Comparison of ENCODE assay signal across 8 cellular contexts in genomic region chr20:62972270-62973032, GRCh38. TPM values are rescaled to one million over a fixed set of nuclear protein-coding genes. Genes with fewer than 3 reads are reported as not detected.
DNase-seq lines count a peak whose midpoint lies in the region; ATAC-seq and TF ChIP-seq lines count a peak whose summit lies in the region.

No MANE protein-coding gene starts in this region.

- H3K36me3 Mint-ChIP-seq in activated naive CD8-positive, alpha-beta T cell, result no peaks in the 10 kb centered on the region

- no peak overlapping the region for H3K9ac ChIP-seq in SU-DHL-6 (ENCODE audit: low read length)

- H3K4me1 Mint-ChIP-seq in activated naive CD8-positive, alpha-beta T cell (ENCODE audit: low read depth), result peaks cover 17% of the 10 kb centered on the region

- no peaks in the 10 kb centered on the region for H4K20me1 ChIP-seq in SU-DHL-6 (ENCODE audit: low read depth, low read length)

- no peaks in the 10 kb centered on the region for H3F3A ChIP-seq in SU-DHL-6 (ENCODE audit: insufficient read depth)

- ATAC-seq in GM21737 (IDR thresholded peaks at IDR 0.05; ENCODE audit: unreplicated experiment), result peak; percentile 71

- H3K9me3 ChIP-seq in SU-DHL-6 (ENCODE audit: insufficient read depth, low read length), result no peaks in the 10 kb centered on the region
- no peaks in the 10 kb centered on the region for H3K9me3 ChIP-seq in cardiac muscle cell (ENCODE audit: low read depth)
- H3K9me3 ChIP-seq in transverse colon, result no peaks in the 10 kb centered on the region

- peaks cover 14% of the 10 kb centered on the region for H3K27me3 Mint-ChIP-seq in activated naive CD8-positive, alpha-beta T cell

- intact Hi-C loops in transverse colon (cut with DNase I; ENCODE audit: low total_unique reads), result loop anchor here (2.0 kb wide), 1 partner anchor 36 kb away; no protein-coding TSS in a partner anchor

- no peak for TF ChIP-seq EP300 in transverse colon (IDR thresholded peaks at IDR 0.05; ENCODE audit: low read depth)

- no peak overlapping the region for H2AFZ ChIP-seq in SU-DHL-6 (ENCODE audit: low read depth, low read length, severe bottlenecking)

- no peak overlapping the region for H3K27ac Mint-ChIP-seq in activated naive CD8-positive, alpha-beta T cell

- H3K27me3 ChIP-seq in SU-DHL-6 (ENCODE audit: low read length) (no peaks in the 10 kb centered on the region), cardiac muscle cell (peaks cover 51% of the 10 kb centered on the region), transverse colon (peaks cover 71% of the 10 kb centered on the region)

- TF ChIP-seq POLR2A in NB4 (IDR thresholded peaks at IDR 0.05; ENCODE audit: extremely low read depth, insufficient read length), result no peak
- TF ChIP-seq POLR2A in transverse colon (IDR thresholded peaks at IDR 0.05), result no peak

- H3K4me3 Mint-ChIP-seq in activated naive CD8-positive, alpha-beta T cell, result peak overlapping the region; percentile 76

- no peak overlapping the region for H3K4me3 ChIP-seq in NB4 (ENCODE audit: low read depth, low read length)
- no peak overlapping the region for H3K4me3 ChIP-seq in SU-DHL-6 (ENCODE audit: insufficient read depth, low read length, poor library complexity, severe bottlenecking)
- H3K4me3 ChIP-seq in cardiac muscle cell, result no peak overlapping the region
- peak overlapping the region in 2 of 4 donors; percentile 7 to 16 for H3K4me3 ChIP-seq in transverse colon

- H3K4me1 ChIP-seq in cardiac muscle cell (ENCODE audit: low read depth), result no peaks in the 10 kb centered on the region
- peaks cover 6 to 11% (median 7%) of the 10 kb centered on the region in 4 donors for H3K4me1 ChIP-seq in transverse colon

- no peak overlapping the region for H3K4me2 ChIP-seq in SU-DHL-6 (ENCODE audit: low read depth, low read length, poor library complexity, severe bottlenecking)

- H3K36me3 ChIP-seq in SU-DHL-6 (ENCODE audit: low read length) (no peaks in the 10 kb centered on the region), cardiac muscle cell (no peaks in the 10 kb centered on the region), transverse colon (no peaks in the 10 kb centered on the region)

- in situ Hi-C loops in transverse colon (cut with MboI; ENCODE audit: low pct_ligation_motif_present in 1 of 4, low pct_unique_long_range_greater_than_20kb in 1 of 4, low sequenced_read_pairs in 3 of 4), result no loop called here

- H3K9me2 ChIP-seq in SU-DHL-6 (replicated peaks; ENCODE audit: insufficient read depth, low read length), result no peaks in the 10 kb centered on the region

- WGBS in transverse colon (ENCODE audit: low coverage in 1 of 2), 2 donors, result 3% methylated on average over 43 of the region's 45 CpGs; no CpG with 5 or more reads in 1 of the 2 donors

- DNase-seq in D341Med (ENCODE audit: low spot score) (peak; percentile 95), NB4 (ENCODE audit: low read depth) (peak; percentile 92), cardiac muscle cell (ENCODE audit: low read depth in 1 of 2, low spot score in 1 of 2) (peak; percentile 86 to 91), pons (ENCODE audit: low spot score) (peak; percentile 55), transverse colon (peak; percentile 89)

- no peak overlapping the region for H3K27ac ChIP-seq in SU-DHL-6 (ENCODE audit: low read depth, low read length)
- H3K27ac ChIP-seq in cardiac muscle cell, result no peak overlapping the region
- no peak overlapping the region for H3K27ac ChIP-seq in transverse colon

- TF ChIP-seq CTCF in NB4 (IDR thresholded peaks at IDR 0.05; ENCODE audit: low read depth, low read length) (peak; percentile 80), SU-DHL-6 (IDR thresholded peaks at IDR 0.05; ENCODE audit: insufficient read depth, low read length, poor library complexity, severe bottlenecking) (peak; percentile 87), cardiac muscle cell (IDR thresholded peaks at IDR 0.05; ENCODE audit: low read depth, low read length) (peak; percentile 77), transverse colon (IDR thresholded peaks at IDR 0.05) (peak; percentile 83 to 93 (median 89))

- H3K79me2 ChIP-seq in SU-DHL-6 (ENCODE audit: insufficient read depth, low read length), result no peaks in the 10 kb centered on the region

- H3K9me3 Mint-ChIP-seq in activated naive CD8-positive, alpha-beta T cell (ENCODE audit: low read depth), result no peaks in the 10 kb centered on the region

RNA-seq across cellular contexts. Expression of gene SLC17A9, which starts 19.9 kb away (rescaled TPM):
- total RNA-seq in cardiac muscle cell (2.5 and 3.2 TPM in 2 replicates), transverse colon (10 to 100 TPM in 1 of 4 donors, 1 to 10 TPM in 3; 2.8 to 32.9 (median 4.6) TPM)
- polyA plus RNA-seq in cardiac muscle cell, result 1.8 and 4.1 TPM in 2 replicates

RNA-seq across cellular contexts. Expression of gene BHLHE23, which starts 34.3 kb away (rescaled TPM):
- total RNA-seq in cardiac muscle cell, result not detected in 2 replicates
- polyA plus RNA-seq in cardiac muscle cell, result not detected in 2 replicates
- total RNA-seq in transverse colon, result not detected

RNA-seq across cellular contexts. Expression of gene GID8, which starts 34.5 kb away (rescaled TPM):
- 42.1 and 49.5 TPM in 2 replicates for total RNA-seq in cardiac muscle cell
- 24.5 and 34.0 TPM in 2 replicates for polyA plus RNA-seq in cardiac muscle cell
- 10 to 100 TPM; 29.5 to 34.1 (median 31.7) TPM for total RNA-seq in transverse colon

RNA-seq across cellular contexts. Expression of gene DIDO1, which starts 46.1 kb away (rescaled TPM):
- total RNA-seq in cardiac muscle cell, result 39.4 and 69.2 TPM in 2 replicates
- polyA plus RNA-seq in cardiac muscle cell, result 28.3 and 42.5 TPM in 2 replicates
- 100 to 1,000 TPM in 1 of 4 donors, 10 to 100 TPM in 3; 68.3 to 135 (median 88.0) TPM for total RNA-seq in transverse colon
